8 cellular contexts compared by ENCODE assay signal in the genomic region with DNA sequence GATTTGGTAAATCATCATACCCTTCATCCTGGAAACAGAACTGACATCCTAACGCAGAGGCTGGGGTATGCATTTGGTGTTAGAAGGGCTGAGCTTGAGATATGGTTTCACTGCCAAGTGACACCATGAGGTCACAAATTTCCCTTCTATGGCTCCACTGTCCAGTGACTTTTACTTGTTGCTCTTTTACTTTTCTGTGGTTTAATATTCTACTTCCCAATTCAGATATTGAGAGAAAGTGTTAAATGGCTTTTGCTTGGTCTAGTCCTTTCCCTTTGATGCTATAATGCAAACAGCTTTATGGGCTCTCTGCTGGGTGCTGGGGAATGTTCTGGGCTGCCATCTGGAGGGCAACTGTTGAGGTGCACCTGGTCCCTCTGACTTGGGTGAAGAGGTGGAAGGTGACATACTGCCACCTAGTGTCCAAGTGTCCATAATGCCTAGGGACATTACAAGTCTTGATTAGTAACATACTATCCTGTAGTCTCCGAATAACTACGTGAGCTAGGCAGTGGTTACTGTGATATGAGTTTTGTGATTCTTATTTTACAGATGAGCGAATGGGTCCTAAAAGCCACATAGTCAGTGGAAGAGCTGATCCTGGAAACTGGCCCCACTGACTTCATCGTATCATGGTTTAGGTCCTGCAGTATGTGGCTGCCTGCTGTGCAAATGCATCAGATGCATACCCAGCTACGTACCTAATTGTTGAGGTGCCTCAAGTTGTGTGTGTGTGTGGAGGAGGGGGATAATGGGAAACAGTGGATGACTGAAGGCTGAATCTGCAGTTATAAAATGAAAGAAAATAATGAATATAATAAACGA.
DNase-seq lines count a peak whose midpoint lies in the region; ATAC-seq and TF ChIP-seq lines count a peak whose summit lies in the region.

No MANE protein-coding gene starts in this region.

- peak; percentile 95 for ATAC-seq in GM19372 (IDR thresholded peaks at IDR 0.05; ENCODE audit: low read depth, unreplicated experiment)
- peak; percentile 87 for ATAC-seq in HG03442 (IDR thresholded peaks at IDR 0.05; ENCODE audit: unreplicated experiment)
- peak; percentile 83 to 90 for ATAC-seq in activated CD4-positive, CD25-positive, alpha-beta regulatory T cell treated with anti-CD3 and anti-CD28 coated beads, Interleukin-2, amount 50 U/mL, for 24 hours
- ATAC-seq in left lobe of liver, result peak; percentile 100

- H3K27ac Mint-ChIP-seq in CD14-positive monocyte, result no peak overlapping the region

- H3K4me3 Mint-ChIP-seq in CD14-positive monocyte, result no peak overlapping the region

- TF ChIP-seq CTCF in CD14-positive monocyte (IDR thresholded peaks at IDR 0.05), result peak; percentile 98

- peak; percentile 81 for DNase-seq in CD14-positive monocyte (ENCODE audit: low spot score)
- peak; percentile 49 for DNase-seq in NCI-H510A (lab: John Stamatoyannopoulos, UW)
- DNase-seq in cerebellum (ENCODE audit: low spot score), result peak; percentile 50
- DNase-seq in left lobe of liver (ENCODE audit: low spot score), result peak; percentile 86
- peak; percentile 40 to 69 (median 50) for DNase-seq in stimulated activated CD4-positive, alpha-beta T cell treated with anti-CD3 and anti-CD28 coated beads, TNF-alpha, amount 100 ng/mL, for 1 hour (ENCODE audit: low read depth in 3 of 3, low spot score in 1 of 3)

- H3K36me3 Mint-ChIP-seq in CD14-positive monocyte, result no peaks in the 10 kb centered on the region

- H3K4me1 Mint-ChIP-seq in CD14-positive monocyte, result peaks cover 5% of the 10 kb centered on the region

- peaks cover 7 to 14% (median 9%) of the 10 kb centered on the region in 3 donors for H3K27me3 Mint-ChIP-seq in CD14-positive monocyte (ENCODE audit: low read depth in 3 of 3)

- no peaks in the 10 kb centered on the region for H3K9me3 Mint-ChIP-seq in CD14-positive monocyte

- intact Hi-C loops in CD14-positive monocyte (cut with micrococcal nuclease), result loop anchor here (2.0 to 5.0 kb wide), 3 partner anchors 44 to 185 kb away; no protein-coding TSS in a partner anchor

Comparison
In these comparisons a context has a peak if more than half of its experiments do, and no peak if none do; other contexts are left out.
1. Peak in every context shown above with its lines: DNase-seq and ATAC-seq.